25 cellular contexts compared by ENCODE assay signal in the genomic region with DNA sequence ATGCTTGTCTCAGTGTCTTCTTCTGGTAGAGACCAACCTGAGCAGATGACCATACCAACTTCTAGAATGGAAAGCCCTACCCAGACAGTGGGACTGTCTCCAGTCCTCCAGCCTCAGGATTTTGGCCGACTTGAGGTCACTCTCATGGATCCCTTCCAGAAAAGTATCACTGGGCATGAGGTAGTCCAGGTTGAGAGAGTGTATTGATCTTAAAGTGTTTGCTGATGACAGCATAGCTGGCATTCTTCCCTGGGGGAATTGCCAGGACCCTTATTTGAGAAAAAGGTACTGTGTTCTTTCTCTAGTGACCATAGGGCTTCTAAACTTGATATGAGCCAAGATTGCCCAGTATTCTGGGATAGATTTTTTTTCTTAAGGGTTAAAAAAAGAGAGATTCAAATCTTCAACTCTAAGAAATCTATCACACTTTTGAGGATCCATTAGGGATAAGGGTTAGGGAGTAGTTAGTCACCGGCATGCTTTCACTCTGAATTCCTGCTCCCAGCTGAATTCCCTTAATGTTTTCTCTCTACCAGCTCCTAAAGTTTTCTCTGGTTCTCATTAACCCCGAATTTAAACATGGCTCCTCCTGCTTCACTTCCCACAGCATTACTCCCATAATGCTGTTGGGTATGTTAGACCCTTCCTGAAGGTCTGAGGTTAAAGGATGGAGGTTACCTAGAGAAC.
"Had no signal": no experiment of that assay in that cellular context is flagged by ENCODE, and none has a peak within 500 bp of the region (broad histone marks: within the 10 kb centered on the region; RNA-seq: fewer than 3 reads in every experiment).

No MANE protein-coding gene starts in this region.

- DNase-seq: activated CD4-positive, alpha-beta memory T cell treated with anti-CD3 and anti-CD28 coated beads for 36 hours; activated CD4-positive, alpha-beta T cell treated with anti-CD3 and anti-CD28 coated beads, Interleukin-2, amount 10 ng/mL, durations not matched to agents 7 days and 5 days; activated CD4-positive, CD25-positive, alpha-beta regulatory T cell; activated CD8-positive, alpha-beta memory T cell treated with anti-CD3 and anti-CD28 coated beads for 24 hours; activated gamma-delta T cell; activated naive CD4-positive, alpha-beta T cell treated with anti-CD3 and anti-CD28 coated beads, Interleukin-2, amount 10 ng/mL, durations not matched to agents 7 days and 5 days; activated naive CD8-positive, alpha-beta T cell treated with anti-CD3 and anti-CD28 coated beads for 36 hours; activated T-cell treated with anti-CD3 and anti-CD28 coated beads, Interleukin-2, amount 50 U/mL, for 4 hours; Kasumi-1; KBM-7; NCI-H146; NCI-H187 treated with DMSO at 0.1 percent for 48 hours; NCI-H2081 treated with DMSO at 0.1 percent for 48 hours; NCI-H446 treated with DMSO at 0.1 percent for 48 hours; NCI-H526; NCI-H774; NK-92 treated with Interleukin-12 subunit alpha and Interleukin-12 subunit beta, amount 100 ng/mL, for 24 hours; OCI-M1; RPMI8226; SJCRH30; SK-N-SH; T-helper 1 cell had no signal

- H3K4me1 Mint-ChIP-seq: activated CD4-positive, alpha-beta T cell treated with anti-CD3 and anti-CD28 coated beads, Interleukin-2, amount 10 ng/mL, durations not matched to agents 7 days and 5 days; activated naive CD4-positive, alpha-beta T cell treated with anti-CD3 and anti-CD28 coated beads, Interleukin-2, amount 10 ng/mL, durations not matched to agents 7 days and 5 days; activated naive CD8-positive, alpha-beta T cell treated with anti-CD3 and anti-CD28 coated beads for 36 hours had no signal

- H3K36me3 ChIP-seq: SJCRH30 had no signal

- H3K27ac ChIP-seq: SJCRH30, VCaP had no signal

- H3K36me3 Mint-ChIP-seq: activated CD4-positive, alpha-beta memory T cell treated with anti-CD3 and anti-CD28 coated beads for 36 hours; activated naive CD4-positive, alpha-beta T cell treated with anti-CD3 and anti-CD28 coated beads, Interleukin-2, amount 10 ng/mL, durations not matched to agents 7 days and 5 days; activated naive CD8-positive, alpha-beta T cell treated with anti-CD3 and anti-CD28 coated beads for 36 hours had no signal

- H3K9ac ChIP-seq: SK-N-SH had no signal

- ATAC-seq: activated T-cell treated with anti-CD3 and anti-CD28 coated beads, Interleukin-2, amount 50 U/mL, for 4 hours; Panc1; Right ventricle myocardium inferior had no signal

- H3K9me3 ChIP-seq: SJCRH30, SK-N-SH had no signal

- H3K27ac Mint-ChIP-seq: activated CD4-positive, alpha-beta memory T cell treated with anti-CD3 and anti-CD28 coated beads for 36 hours; activated CD4-positive, alpha-beta T cell treated with anti-CD3 and anti-CD28 coated beads, Interleukin-2, amount 10 ng/mL, durations not matched to agents 7 days and 5 days; activated naive CD4-positive, alpha-beta T cell treated with anti-CD3 and anti-CD28 coated beads, Interleukin-2, amount 10 ng/mL, durations not matched to agents 7 days and 5 days; activated naive CD8-positive, alpha-beta T cell treated with anti-CD3 and anti-CD28 coated beads for 36 hours had no signal

- H3K4me3 ChIP-seq: SJCRH30 had no signal

- H3K4me2 ChIP-seq: SK-N-SH had no signal

- H3K4me3 Mint-ChIP-seq: activated CD4-positive, alpha-beta memory T cell treated with anti-CD3 and anti-CD28 coated beads for 36 hours; activated CD4-positive, alpha-beta T cell treated with anti-CD3 and anti-CD28 coated beads, Interleukin-2, amount 10 ng/mL, durations not matched to agents 7 days and 5 days; activated naive CD4-positive, alpha-beta T cell treated with anti-CD3 and anti-CD28 coated beads, Interleukin-2, amount 10 ng/mL, durations not matched to agents 7 days and 5 days; activated naive CD8-positive, alpha-beta T cell treated with anti-CD3 and anti-CD28 coated beads for 36 hours; activated T-cell treated with anti-CD3 and anti-CD28 coated beads, Interleukin-2, amount 50 U/mL, for 4 hours had no signal

- H3K27me3 ChIP-seq: SJCRH30 had no signal

- H3K27me3 Mint-ChIP-seq: activated CD4-positive, alpha-beta memory T cell treated with anti-CD3 and anti-CD28 coated beads for 36 hours; activated CD4-positive, alpha-beta T cell treated with anti-CD3 and anti-CD28 coated beads, Interleukin-2, amount 10 ng/mL, durations not matched to agents 7 days and 5 days; activated naive CD4-positive, alpha-beta T cell treated with anti-CD3 and anti-CD28 coated beads, Interleukin-2, amount 10 ng/mL, durations not matched to agents 7 days and 5 days; activated naive CD8-positive, alpha-beta T cell treated with anti-CD3 and anti-CD28 coated beads for 36 hours had no signal
